In genomic region chr10:44965104-44965503, GRCh38 we compare ENCODE assay signal across 17 cellular contexts. TPM values are rescaled to one million over a fixed set of nuclear protein-coding genes. Genes with fewer than 3 reads are reported as not detected.
A peak's percentile ranks its signal among the peaks of the same experiment; 100 is the strongest.
DNase-seq lines count a peak whose midpoint lies in the region; ATAC-seq, FAIRE-seq and TF ChIP-seq lines count a peak whose summit lies in the region.
"Had no signal": no experiment of that assay in that cellular context is flagged by ENCODE, and none has a peak within 500 bp of the region (broad histone marks: within the 10 kb centered on the region; RNA-seq: fewer than 3 reads in every experiment).

No MANE protein-coding gene starts in this region.

- H3K36me3 ChIP-seq in heart right ventricle (peaks cover 0 to 13% (median 0%) of the 10 kb centered on the region in 9 donors), upper lobe of right lung (no peaks in the 10 kb centered on the region)
- H3K36me3 ChIP-seq: prostate gland had no signal

- H3K27me3 Mint-ChIP-seq in nephron progenitor cell (ENCODE audit: low read depth, poor library complexity): peaks cover 14% of the 10 kb centered on the region

- intact Hi-C loops in heart right ventricle (cut with DNase I) (no loop called here), left cardiac atrium (cut with DNase I) (no loop called here), upper lobe of right lung (cut with DNase I) (no loop called here)

- TF ChIP-seq CTCF in heart right ventricle (IDR thresholded peaks at IDR 0.05) (no peak), nephron progenitor cell (IDR thresholded peaks at IDR 0.05) (no peak), upper lobe of right lung (IDR thresholded peaks at IDR 0.05) (no peak), D721Med (IDR thresholded peaks at IDR 0.05; ENCODE audit: insufficient read depth, missing control alignments) (no peak)

- H3K9me3 Mint-ChIP-seq in nephron progenitor cell: no peaks in the 10 kb centered on the region

- DNase-seq in heart right ventricle (peak in 1 of 2 donors; percentile 1), left cardiac atrium (no peak), ecto neural progenitor cell (ENCODE audit: low spot score) (peak; percentile 8), nephron progenitor cell (no peak), upper lobe of right lung (no peak), D721Med (ENCODE audit: insufficient read length, low spot score) (no peak), SW 1271 (lab: John Stamatoyannopoulos, UW) (no peak)
- DNase-seq: DMS153; effector CD8-positive, alpha-beta T cell; NCI-H345; RPMI8226 had no signal

- ATAC-seq in heart right ventricle (no peak), left cardiac atrium (no peak), upper lobe of right lung (no peak), GM19395 (IDR thresholded peaks at IDR 0.05; ENCODE audit: unreplicated experiment) (no peak)
- ATAC-seq: A549 had no signal

- peaks cover 91% of the 10 kb centered on the region for H3K4me1 Mint-ChIP-seq in nephron progenitor cell

- FAIRE-seq in D721Med (lab: Jason Lieb, UNC): no peak
- FAIRE-seq: A549, frontal cortex, TTC549 had no signal

- H3K4me1 ChIP-seq in heart right ventricle: peaks cover 50 to 100% (median 100%) of the 10 kb centered on the region in 9 donors
- peaks cover 69% of the 10 kb centered on the region for H3K4me1 ChIP-seq in upper lobe of right lung

- no peak overlapping the region for H3K27ac Mint-ChIP-seq in nephron progenitor cell

- H3K27ac ChIP-seq in heart right ventricle (peak overlapping the region; percentile 86 to 98 (median 92)), upper lobe of right lung (peak overlapping the region; percentile 86)

- H3K27me3 ChIP-seq in heart right ventricle (no peaks in the 10 kb centered on the region), upper lobe of right lung (no peaks in the 10 kb centered on the region)

- peak overlapping the region; percentile 16 for H3K4me3 Mint-ChIP-seq in nephron progenitor cell

- peaks cover 16% of the 10 kb centered on the region for H3K36me3 Mint-ChIP-seq in nephron progenitor cell (ENCODE audit: low read depth)

- H3K9me3 ChIP-seq in heart right ventricle (no peaks in the 10 kb centered on the region), upper lobe of right lung (no peaks in the 10 kb centered on the region)
- H3K9me3 ChIP-seq: A549, prostate gland had no signal

- H3K4me3 ChIP-seq in heart right ventricle (no peak overlapping the region), upper lobe of right lung (no peak overlapping the region)
- H3K4me3 ChIP-seq: A549, prostate gland had no signal

- WGBS in heart right ventricle, 2 donors: 88 to 93% methylated on average over 1 of the region's 1 CpG

RNA-seq across cellular contexts. Expression of gene RASSF4, which starts 5.5 kb away (rescaled TPM):
- total RNA-seq in heart right ventricle: 100 to 1,000 TPM in 2 of 10 donors, 10 to 100 TPM in 8; 73.3 to 120 (median 79.9) TPM
- 10 to 100 TPM; 41.2 to 89.4 TPM for polyA plus RNA-seq in heart right ventricle
- 10 to 100 TPM; 48.9 to 71.5 TPM for total RNA-seq in left cardiac atrium
- 40.9 TPM for total RNA-seq in upper lobe of right lung

RNA-seq across cellular contexts. Expression of gene DEPP1, which starts 13.5 kb away (rescaled TPM):
- 100 to 1,000 TPM in 1 of 10 donors, 10 to 100 TPM in 9; 10.0 to 172 (median 23.8) TPM for total RNA-seq in heart right ventricle
- 10 to 100 TPM; 27.6 to 40.3 TPM for polyA plus RNA-seq in heart right ventricle
- total RNA-seq in left cardiac atrium: 10 to 100 TPM; 36.7 to 49.2 TPM
- 160 TPM for total RNA-seq in upper lobe of right lung

RNA-seq across cellular contexts. Expression of gene ZNF22, which starts 35.6 kb away (rescaled TPM):
- total RNA-seq in heart right ventricle (10 to 100 TPM; 11.0 to 17.2 (median 15.4) TPM), left cardiac atrium (10 to 100 TPM; 18.9 to 21.1 TPM), upper lobe of right lung (26.9 TPM)
- polyA plus RNA-seq in heart right ventricle: 10 to 100 TPM; 16.2 to 16.3 TPM

RNA-seq across cellular contexts. Expression of gene TMEM72, which starts 54.0 kb away (rescaled TPM):
- total RNA-seq in heart right ventricle (under 1 TPM in 2 of 10 donors, not detected in 8; 0.17 to 0.22 TPM), left cardiac atrium (under 1 TPM; 0.21 to 0.27 TPM), upper lobe of right lung (not detected)
- not detected for polyA plus RNA-seq in heart right ventricle
- total RNA-seq: frontal cortex, lower leg skin had no signal
- polyA plus RNA-seq: A549 had no signal
